ENCODE assay signal across 7 cellular contexts in genomic region chr14:54828031-54828430, GRCh38.
"Had no signal": no experiment of that assay in that cellular context is flagged by ENCODE, and none has a peak within 500 bp of the region (broad histone marks: within the 10 kb centered on the region; RNA-seq: fewer than 3 reads in every experiment).

No MANE protein-coding gene starts in this region.

- H3K9ac ChIP-seq: GM23248 had no signal

- H3K27me3 Mint-ChIP-seq: IgD-negative memory B cell had no signal

- H3K36me3 Mint-ChIP-seq: IgD-negative memory B cell had no signal

- H3K27ac Mint-ChIP-seq: IgD-negative memory B cell had no signal

- H3K27ac ChIP-seq: GM23248, HL-60 had no signal

- H2AFZ ChIP-seq: GM23248 had no signal

- H3K4me3 Mint-ChIP-seq: IgD-negative memory B cell had no signal

- H3K4me1 Mint-ChIP-seq: IgD-negative memory B cell had no signal

- H3K4me3 ChIP-seq: GM23248 had no signal

- DNase-seq: GM23248, GOT3, H7, HCEC 1CT, KBM-7 had no signal
